In genomic region chr1:160636076-160636475, GRCh38 we compare ENCODE assay signal across 20 cellular contexts. TPM values are rescaled to one million over a fixed set of nuclear protein-coding genes. Genes with fewer than 3 reads are reported as not detected.
DNase-seq lines count a peak whose midpoint lies in the region; ATAC-seq, FAIRE-seq and TF ChIP-seq lines count a peak whose summit lies in the region.
"Had no signal": no experiment of that assay in that cellular context is flagged by ENCODE, and none has a peak within 500 bp of the region (broad histone marks: within the 10 kb centered on the region; RNA-seq: fewer than 3 reads in every experiment).

No MANE protein-coding gene starts in this region.

- peaks cover 92 to 94% of the 10 kb centered on the region in 2 donors for H3K4me1 ChIP-seq in naive thymus-derived CD4-positive, alpha-beta T cell (ENCODE audit: control insufficient read depth in 2 of 2, insufficient read depth in 2 of 2, low read length in 2 of 2)
- no peaks in the 10 kb centered on the region for H3K4me1 ChIP-seq in vagina
- H3K4me1 ChIP-seq: thyroid gland had no signal

- peaks cover 0 to 2% of the 10 kb centered on the region in 2 donors for H3K9me3 Mint-ChIP-seq in activated T-cell treated with anti-CD3 and anti-CD28 coated beads, Interleukin-2, amount 50 U/mL, for 72 hours
- peaks cover 2% of the 10 kb centered on the region for H3K9me3 Mint-ChIP-seq in activated naive CD8-positive, alpha-beta T cell treated with anti-CD3 and anti-CD28 coated beads for 36 hours
- no peaks in the 10 kb centered on the region for H3K9me3 Mint-ChIP-seq in naive thymus-derived CD4-positive, alpha-beta T cell
- H3K9me3 Mint-ChIP-seq: activated B cell treated with CpG ODN at 0.5 μM for 24 hours, HFFc6, nephron progenitor cell had no signal

- ATAC-seq in activated T-cell treated with anti-CD3 and anti-CD28 coated beads, Interleukin-2, amount 50 U/mL, for 72 hours (replicated peaks in 1 of 2), result no peak
- ATAC-seq in naive thymus-derived CD4-positive, alpha-beta T cell, result no peak

- in situ Hi-C loops in GM18951 (cut with MboI; ENCODE audit: low sequenced_read_pairs, unreplicated experiment), result no loop called here

- H3K4me1 Mint-ChIP-seq in activated T-cell treated with anti-CD3 and anti-CD28 coated beads, Interleukin-2, amount 50 U/mL, for 72 hours (ENCODE audit: low read depth), result peaks cover 94% of the 10 kb centered on the region
- peaks cover 87% of the 10 kb centered on the region for H3K4me1 Mint-ChIP-seq in activated naive CD8-positive, alpha-beta T cell treated with anti-CD3 and anti-CD28 coated beads for 36 hours
- H3K4me1 Mint-ChIP-seq in naive thymus-derived CD4-positive, alpha-beta T cell, result peaks cover 69 to 100% (median 95%) of the 10 kb centered on the region in 7 donors

- intact Hi-C loops in naive thymus-derived CD4-positive, alpha-beta T cell (cut with micrococcal nuclease), result no loop called here
- intact Hi-C loops in vagina (cut with DNase I), result no loop called here

- H3K4me3 ChIP-seq in naive thymus-derived CD4-positive, alpha-beta T cell (ENCODE audit: low read length), result no peak overlapping the region
- H3K4me3 ChIP-seq in vagina, result no peak overlapping the region
- H3K4me3 ChIP-seq: thyroid gland had no signal

- no peak for TF ChIP-seq CTCF in vagina (IDR thresholded peaks at IDR 0.05)

- DNase-seq in activated T-cell treated with anti-CD3 and anti-CD28 coated beads, Interleukin-2, amount 50 U/mL, for 72 hours, result no peak
- no peak for DNase-seq in activated T-cell treated with anti-CD3 and anti-CD28 coated beads, Interleukin-2, amount 50 U/mL, for 1 hour
- DNase-seq in activated naive CD8-positive, alpha-beta T cell treated with anti-CD3 and anti-CD28 coated beads for 36 hours, result no peak
- no peak for DNase-seq in naive thymus-derived CD4-positive, alpha-beta T cell
- DNase-seq in frontal cortex (ENCODE audit: low spot score in 2 of 2) (no peak), vagina (ENCODE audit: extremely low spot score in 2 of 2) (no peak), LoVo (ENCODE audit: low spot score) (no peak)
- DNase-seq: activated B cell treated with CpG ODN at 0.5 μM for 24 hours, HFFc6, NCI-H1417, NCI-H526, nephron progenitor cell, T-helper 9 cell, thyroid gland had no signal

- no peaks in the 10 kb centered on the region for H3K9me3 ChIP-seq in naive thymus-derived CD4-positive, alpha-beta T cell (ENCODE audit: control insufficient read depth in 2 of 3, low read length in 3 of 3)
- no peaks in the 10 kb centered on the region for H3K9me3 ChIP-seq in vagina
- H3K9me3 ChIP-seq: thyroid gland had no signal

- peaks cover 5 to 22% (median 10%) of the 10 kb centered on the region in 3 experiments for H3K36me3 ChIP-seq in naive thymus-derived CD4-positive, alpha-beta T cell (ENCODE audit: control insufficient read depth in 2 of 3, insufficient read depth in 3 of 3, low read length in 3 of 3)
- no peaks in the 10 kb centered on the region for H3K36me3 ChIP-seq in vagina
- H3K36me3 ChIP-seq: thyroid gland had no signal

- H3K4me3 Mint-ChIP-seq in activated T-cell treated with anti-CD3 and anti-CD28 coated beads, Interleukin-2, amount 50 U/mL, for 72 hours, result peak overlapping the region in 1 of 2 donors; percentile 61
- H3K4me3 Mint-ChIP-seq in activated naive CD8-positive, alpha-beta T cell treated with anti-CD3 and anti-CD28 coated beads for 36 hours, result no peak overlapping the region
- peak overlapping the region in 2 of 10 donors; percentile 22 to 35 for H3K4me3 Mint-ChIP-seq in naive thymus-derived CD4-positive, alpha-beta T cell
- H3K4me3 Mint-ChIP-seq: activated B cell treated with CpG ODN at 0.5 μM for 24 hours, HFFc6, nephron progenitor cell had no signal

- POLR2A ChIA-PET in naive thymus-derived CD4-positive, alpha-beta T cell (lab: Charles Lee), result interaction anchor here (0.6 kb wide), 2 partner anchors 10 to 1924 kb away, joined by 3 to 4 read pairs; no protein-coding TSS in a partner anchor

- no peak for FAIRE-seq in frontal cortex (lab: Jason Lieb, UNC)

- no peaks in the 10 kb centered on the region for H3K27me3 ChIP-seq in naive thymus-derived CD4-positive, alpha-beta T cell (ENCODE audit: control insufficient read depth in 2 of 2, insufficient read depth in 2 of 2, low read length in 2 of 2)
- H3K27me3 ChIP-seq in vagina, result no peaks in the 10 kb centered on the region
- H3K27me3 ChIP-seq: thyroid gland had no signal

- peaks cover 42 to 66% of the 10 kb centered on the region in 2 donors for H3K36me3 Mint-ChIP-seq in activated T-cell treated with anti-CD3 and anti-CD28 coated beads, Interleukin-2, amount 50 U/mL, for 72 hours (ENCODE audit: insufficient read depth in 2 of 2)
- peaks cover 91% of the 10 kb centered on the region for H3K36me3 Mint-ChIP-seq in activated naive CD8-positive, alpha-beta T cell treated with anti-CD3 and anti-CD28 coated beads for 36 hours
- peaks cover 5 to 83% (median 47%) of the 10 kb centered on the region in 5 donors for H3K36me3 Mint-ChIP-seq in naive thymus-derived CD4-positive, alpha-beta T cell

- CTCF ChIA-PET in naive thymus-derived CD4-positive, alpha-beta T cell (lab: Charles Lee), result no interaction called here

- no peaks in the 10 kb centered on the region for H3K27me3 Mint-ChIP-seq in activated T-cell treated with anti-CD3 and anti-CD28 coated beads, Interleukin-2, amount 50 U/mL, for 72 hours (ENCODE audit: low read depth)
- no peaks in the 10 kb centered on the region for H3K27me3 Mint-ChIP-seq in activated naive CD8-positive, alpha-beta T cell treated with anti-CD3 and anti-CD28 coated beads for 36 hours
- H3K27me3 Mint-ChIP-seq in naive thymus-derived CD4-positive, alpha-beta T cell, result no peaks in the 10 kb centered on the region
- H3K27me3 Mint-ChIP-seq: activated B cell treated with CpG ODN at 0.5 μM for 24 hours, progenitor cell of endocrine pancreas had no signal

- H3K27ac Mint-ChIP-seq in activated T-cell treated with anti-CD3 and anti-CD28 coated beads, Interleukin-2, amount 50 U/mL, for 72 hours, result peak overlapping the region; percentile 80
- peak overlapping the region; percentile 71 for H3K27ac Mint-ChIP-seq in activated naive CD8-positive, alpha-beta T cell treated with anti-CD3 and anti-CD28 coated beads for 36 hours
- H3K27ac Mint-ChIP-seq in naive thymus-derived CD4-positive, alpha-beta T cell, result peak overlapping the region in 6 of 9 donors; percentile 67 to 96 (median 90)
- H3K27ac Mint-ChIP-seq: activated B cell treated with CpG ODN at 0.5 μM for 24 hours, HFFc6, nephron progenitor cell, progenitor cell of endocrine pancreas had no signal

- peak; percentile 37 for TF ChIP-seq POLR2A in GM18951 (IDR thresholded peaks at IDR 0.05; ENCODE audit: extremely low read depth, insufficient read depth, insufficient read length)
- TF ChIP-seq POLR2A in vagina (IDR thresholded peaks at IDR 0.05), result no peak

- H3K27ac ChIP-seq in naive thymus-derived CD4-positive, alpha-beta T cell (ENCODE audit: low read depth, low read length), result no peak overlapping the region
- H3K27ac ChIP-seq in vagina, result no peak overlapping the region
- H3K27ac ChIP-seq: C4-2B, thyroid gland had no signal

RNA-seq across cellular contexts. Expression of gene SLAMF1, which starts 10.8 kb away (rescaled TPM):
- total RNA-seq in activated T-cell treated with anti-CD3 and anti-CD28 coated beads, Interleukin-2, amount 50 U/mL, for 72 hours, result 100 to 1,000 TPM in 1 of 2 donors, 10 to 100 TPM in 1; 81.4 to 134 TPM
- 10 to 100 TPM; 39.8 to 41.6 TPM for total RNA-seq in activated naive CD8-positive, alpha-beta T cell treated with anti-CD3 and anti-CD28 coated beads for 36 hours
- 10 to 100 TPM; 18.3 to 90.3 (median 31.9) TPM for total RNA-seq in naive thymus-derived CD4-positive, alpha-beta T cell
- polyA plus RNA-seq in naive thymus-derived CD4-positive, alpha-beta T cell, result 10 to 100 TPM; 14.6 to 17.4 TPM
- total RNA-seq in frontal cortex, result not detected
- total RNA-seq in vagina, result 6.9 TPM
- total RNA-seq: chondrocyte, HFFc6, M059J, progenitor cell of endocrine pancreas had no signal

RNA-seq across cellular contexts. Expression of gene CD84, which starts 56.8 kb away (rescaled TPM):
- 10 to 100 TPM; 10.2 to 16.0 TPM for total RNA-seq in activated T-cell treated with anti-CD3 and anti-CD28 coated beads, Interleukin-2, amount 50 U/mL, for 72 hours
- total RNA-seq in activated naive CD8-positive, alpha-beta T cell treated with anti-CD3 and anti-CD28 coated beads for 36 hours, result 10 to 100 TPM; 13.5 to 13.7 TPM
- 10 to 100 TPM; 25.1 to 40.7 (median 32.3) TPM for total RNA-seq in naive thymus-derived CD4-positive, alpha-beta T cell
- 10 to 100 TPM in 1 of 2 donors, 1 to 10 TPM in 1; 7.4 to 11.3 TPM for polyA plus RNA-seq in naive thymus-derived CD4-positive, alpha-beta T cell
- total RNA-seq in frontal cortex (1.6 TPM), vagina (8.1 TPM)
- total RNA-seq: chondrocyte, HFFc6, M059J, progenitor cell of endocrine pancreas, RPMI7951 had no signal
